8 cellular contexts compared by ENCODE assay signal in genomic region chr14:106372870-106373657, GRCh38.
DNase-seq lines count a peak whose midpoint lies in the region; ATAC-seq and TF ChIP-seq lines count a peak whose summit lies in the region.

No MANE protein-coding gene starts in this region.

- no peaks in the 10 kb centered on the region for H3K27me3 ChIP-seq in right lobe of liver
- no peaks in the 10 kb centered on the region for H3K27me3 ChIP-seq in ascending aorta

- H3K4me1 Mint-ChIP-seq in IgD-negative memory B cell: peaks cover 6 to 10% (median 10%) of the 10 kb centered on the region in 3 donors

- H3K4me3 ChIP-seq in right lobe of liver (no peak overlapping the region), ascending aorta (no peak overlapping the region)

- H3K9me3 ChIP-seq in right lobe of liver: no peaks in the 10 kb centered on the region
- H3K9me3 ChIP-seq in ascending aorta: no peaks in the 10 kb centered on the region

- peak overlapping the region in 3 of 4 donors; percentile 22 to 78 (median 39) for H3K4me3 Mint-ChIP-seq in IgD-negative memory B cell

- no peaks in the 10 kb centered on the region for H3K4me1 ChIP-seq in right lobe of liver
- H3K4me1 ChIP-seq in ascending aorta: no peaks in the 10 kb centered on the region

- H3K9me3 Mint-ChIP-seq in IgD-negative memory B cell: no peaks in the 10 kb centered on the region

- peaks cover 3% of the 10 kb centered on the region for H3K27me3 Mint-ChIP-seq in IgD-negative memory B cell

- peak; percentile 81 to 88 (median 87) for ATAC-seq in right lobe of liver

- peak; percentile 43 to 80 (median 71) for TF ChIP-seq CTCF in right lobe of liver (IDR thresholded peaks at IDR 0.05)
- no peak for TF ChIP-seq CTCF in ascending aorta (IDR thresholded peaks at IDR 0.05)

- H3K27ac Mint-ChIP-seq in IgD-negative memory B cell: no peak overlapping the region

- no peak overlapping the region for H3K27ac ChIP-seq in right lobe of liver
- no peak overlapping the region for H3K27ac ChIP-seq in ascending aorta

- WGBS in right lobe of liver (ENCODE audit: insufficient coverage, low coverage, low lambda C conversion rate, missing lambda C conversion rate): 33% methylated on average over 7 of the region's 17 CpGs

- H3K36me3 Mint-ChIP-seq in IgD-negative memory B cell: no peaks in the 10 kb centered on the region

- H3K36me3 ChIP-seq in right lobe of liver (no peaks in the 10 kb centered on the region), ascending aorta (no peaks in the 10 kb centered on the region)

- intact Hi-C loops in right lobe of liver (cut with DNase I) (no loop called here), ascending aorta (cut with DNase I) (no loop called here)

- no peak for TF ChIP-seq POLR2A in right lobe of liver (IDR thresholded peaks at IDR 0.05)

- peak; percentile 56 to 90 (median 78) for DNase-seq in NCI-H1417 (lab: John Stamatoyannopoulos, UW)
- DNase-seq in NCI-H1417 treated with DMSO at 0.1 percent for 48 hours (lab: John Stamatoyannopoulos, UW): no peak
- peak; percentile 42 for DNase-seq in SHP77 treated with DMSO at 0.1 percent for 48 hours (lab: John Stamatoyannopoulos, UW)
- DNase-seq in activated gamma-delta T cell (lab: John Stamatoyannopoulos, UW): peak; percentile 39
- DNase-seq in right lobe of liver: peak; percentile 63 to 69 (median 65)
- DNase-seq in stimulated activated CD8-positive, alpha-beta memory T cell treated with anti-CD3 and anti-CD28 coated beads, Interleukin-7, amount 100 ng/mL, for 48 hours (ENCODE audit: extremely low read depth in 1 of 2, low read depth in 1 of 2): peak; percentile 55 to 70
- no peak for DNase-seq in ascending aorta (ENCODE audit: low spot score in 2 of 2)

Comparison
In these comparisons a context has a peak if more than half of its experiments do, and no peak if none do; other contexts are left out.
1. DNase-seq: peak in NCI-H1417 (3 of 3), SHP77 treated with DMSO at 0.1 percent for 48 hours (single experiment), activated gamma-delta T cell (single experiment), right lobe of liver (3 of 3) and stimulated activated CD8-positive, alpha-beta memory T cell treated with anti-CD3 and anti-CD28 coated beads, Interleukin-7, amount 100 ng/mL, for 48 hours (2 of 2); none in NCI-H1417 treated with DMSO at 0.1 percent for 48 hours (single experiment) and ascending aorta (0 of 2).
2. CTCF ChIP-seq: peak in right lobe of liver (4 of 4); none in ascending aorta (0 of 3).